19 cellular contexts compared by ENCODE assay signal in genomic region chr11:106131998-106132397, GRCh38.
"Had no signal": no experiment of that assay in that cellular context is flagged by ENCODE, and none has a peak within 500 bp of the region (broad histone marks: within the 10 kb centered on the region; RNA-seq: fewer than 3 reads in every experiment).

No MANE protein-coding gene starts in this region.

- DNase-seq: effector memory CD4-positive, alpha-beta T cell; immature natural killer cell; kidney; left colon; naive thymus-derived CD4-positive, alpha-beta T cell; nephron progenitor cell; spleen; stimulated activated CD4-positive, alpha-beta T cell treated with anti-CD3 and anti-CD28 coated beads, Interleukin-15, amount 100 ng/mL, for 24 hours; stimulated activated CD4-positive, alpha-beta T cell treated with anti-CD3 and anti-CD28 coated beads, Interleukin-1b, Interleukin-23, amount 100 ng/mL, for 48 hours; stimulated activated CD4-positive, alpha-beta T cell treated with anti-CD3 and anti-CD28 coated beads, Interleukin-4, amount 100 ng/mL, for 24 hours; stimulated activated naive B cell treated with anti-CD40 and anti-IgM and Interleukin-4, amounts not matched to agents 10 μg/mL and 1 μg/mL and 100 μg/mL, for 72 hours; stimulated activated naive CD8-positive, alpha-beta T cell treated with anti-CD3 and anti-CD28 coated beads, Interleukin-15, amount 100 ng/mL, for 72 hours; testis had no signal

- H3K4me1 ChIP-seq: spleen, tibial nerve had no signal

- H3K4me1 Mint-ChIP-seq: immature natural killer cell; naive thymus-derived CD4-positive, alpha-beta T cell; nephron progenitor cell; stimulated activated naive B cell treated with anti-CD40 and anti-IgM and Interleukin-4, amounts not matched to agents 10 μg/mL and 1 μg/mL and 100 μg/mL, for 72 hours; stimulated activated naive CD8-positive, alpha-beta T cell treated with anti-CD3 and anti-CD28 coated beads, Interleukin-15, amount 100 ng/mL, for 72 hours had no signal

- H3K9me3 ChIP-seq: neutrophil, spleen, testis, tibial nerve had no signal

- H3K27ac ChIP-seq: neutrophil, spleen, testis, tibial nerve had no signal

- H3K36me3 Mint-ChIP-seq: immature natural killer cell; naive thymus-derived CD4-positive, alpha-beta T cell; stimulated activated naive B cell treated with anti-CD40 and anti-IgM and Interleukin-4, amounts not matched to agents 10 μg/mL and 1 μg/mL and 100 μg/mL, for 72 hours had no signal

- H3K9me3 Mint-ChIP-seq: naive thymus-derived CD4-positive, alpha-beta T cell; nephron progenitor cell; stimulated activated naive B cell treated with anti-CD40 and anti-IgM and Interleukin-4, amounts not matched to agents 10 μg/mL and 1 μg/mL and 100 μg/mL, for 72 hours; stimulated activated naive CD8-positive, alpha-beta T cell treated with anti-CD3 and anti-CD28 coated beads, Interleukin-15, amount 100 ng/mL, for 72 hours had no signal

- FAIRE-seq: endometrium, frontal cortex, kidney had no signal

- H3K27ac Mint-ChIP-seq: immature natural killer cell; naive thymus-derived CD4-positive, alpha-beta T cell; nephron progenitor cell; stimulated activated naive B cell treated with anti-CD40 and anti-IgM and Interleukin-4, amounts not matched to agents 10 μg/mL and 1 μg/mL and 100 μg/mL, for 72 hours; stimulated activated naive CD8-positive, alpha-beta T cell treated with anti-CD3 and anti-CD28 coated beads, Interleukin-15, amount 100 ng/mL, for 72 hours had no signal

- H3K4me3 ChIP-seq: spleen, testis, tibial nerve had no signal

- H3K36me3 ChIP-seq: neutrophil, spleen, tibial nerve had no signal

- H3K27me3 ChIP-seq: neutrophil, testis, tibial nerve had no signal

- ATAC-seq: esophagus mucosa; left colon; naive thymus-derived CD4-positive, alpha-beta T cell; sciatic nerve; stimulated activated naive B cell treated with anti-CD40 and anti-IgM and Interleukin-4, amounts not matched to agents 10 μg/mL and 1 μg/mL and 100 μg/mL, for 72 hours; stimulated activated naive CD8-positive, alpha-beta T cell treated with anti-CD3 and anti-CD28 coated beads, Interleukin-15, amount 100 ng/mL, for 72 hours had no signal

- H3K4me3 Mint-ChIP-seq: immature natural killer cell; naive thymus-derived CD4-positive, alpha-beta T cell; nephron progenitor cell; stimulated activated naive B cell treated with anti-CD40 and anti-IgM and Interleukin-4, amounts not matched to agents 10 μg/mL and 1 μg/mL and 100 μg/mL, for 72 hours; stimulated activated naive CD8-positive, alpha-beta T cell treated with anti-CD3 and anti-CD28 coated beads, Interleukin-15, amount 100 ng/mL, for 72 hours had no signal
